ENCODE assay signal across 24 cellular contexts in genomic region chr10:132061030-132061429, GRCh38. TPM values are rescaled to one million over a fixed set of nuclear protein-coding genes. Genes with fewer than 3 reads are reported as not detected.
"Had no signal": no experiment of that assay in that cellular context is flagged by ENCODE, and none has a peak within 500 bp of the region (broad histone marks: within the 10 kb centered on the region; RNA-seq: fewer than 3 reads in every experiment).

No MANE protein-coding gene starts in this region.

- H3K27ac ChIP-seq: heart left ventricle, left lung, lower lobe of right lung, neural progenitor cell, ovary, thoracic aorta, transverse colon had no signal

- FAIRE-seq: colon, endothelial cell of umbilical vein, small intestine, urothelium cell line had no signal

- ATAC-seq: heart left ventricle; left lung; lower lobe of right lung; natural killer cell treated with Interleukin-12 subunit alpha and Interleukin-12 subunit beta and Interleukin-15 and Interleukin-18, amount 100 ng/mL, for 72 hours; right cardiac atrium had no signal

- DNase-seq: dermis blood vessel endothelial cell; effector CD4-positive, alpha-beta T cell; endodermal cell; erythroblast; foreskin melanocyte; hippocampal formation; kidney glomerular epithelial cell; left lung; lower lobe of right lung; midbrain; nucleus accumbens; ovary; right cardiac atrium; small intestine; stimulated activated CD4-positive, alpha-beta T cell treated with anti-CD3 and anti-CD28 coated beads, Interleukin-12 subunit alpha, Interleukin-12 subunit beta, amount 100 ng/mL, for 4 hours; stimulated activated naive CD4-positive, alpha-beta T cell treated with Interleukin-2 at 50 U/mL for 16 hours; transverse colon had no signal

RNA-seq across cellular contexts. Expression of gene JAKMIP3, which starts 4.7 kb away (rescaled TPM):
- total RNA-seq: dermis blood vessel endothelial cell, endothelial cell of umbilical vein had no signal
